16 cellular contexts compared by ENCODE assay signal in the genomic region with DNA sequence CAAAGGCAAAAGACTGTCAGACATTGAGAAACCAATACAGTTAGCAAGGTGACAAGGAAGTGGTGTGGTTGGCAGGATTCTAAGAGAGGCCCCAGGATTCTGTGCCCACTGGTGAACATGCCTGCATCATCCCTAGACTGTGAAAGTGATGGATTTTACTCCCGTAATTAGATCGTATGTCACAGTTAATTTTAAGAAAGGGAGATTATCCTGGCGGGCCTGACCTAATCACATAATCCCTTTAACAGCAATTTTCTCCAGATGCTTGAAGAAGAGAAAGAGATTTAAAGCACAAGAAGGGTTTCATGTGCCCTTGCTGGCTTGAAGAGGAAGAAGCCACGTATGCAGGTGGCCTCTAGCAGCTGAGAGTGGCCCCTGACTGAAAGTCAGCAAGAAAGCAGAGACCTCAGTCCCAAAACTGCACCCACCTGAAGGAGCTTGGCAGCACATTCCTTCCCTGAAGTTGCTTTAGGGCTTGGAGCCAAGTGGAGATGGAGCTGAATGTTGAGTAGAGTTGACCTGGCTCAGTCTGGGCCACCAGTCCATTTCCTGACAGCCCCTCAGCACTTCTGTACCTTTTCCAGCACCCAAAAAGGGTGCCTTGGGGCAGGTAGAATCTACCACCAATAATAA. TPM values are rescaled to one million over a fixed set of nuclear protein-coding genes. Genes with fewer than 3 reads are reported as not detected.
A peak's percentile ranks its signal among the peaks of the same experiment; 100 is the strongest.
DNase-seq lines count a peak whose midpoint lies in the region; ATAC-seq, FAIRE-seq and TF ChIP-seq lines count a peak whose summit lies in the region.
"Had no signal": no experiment of that assay in that cellular context is flagged by ENCODE, and none has a peak within 500 bp of the region (broad histone marks: within the 10 kb centered on the region; RNA-seq: fewer than 3 reads in every experiment).

No MANE protein-coding gene starts in this region.

- peaks cover 4% of the 10 kb centered on the region; the same call in 1 of the 2 replicates for H3K4me1 Mint-ChIP-seq in WTC11

- H3K4me3 Mint-ChIP-seq in WTC11 = no peak overlapping the region
- H3K4me3 Mint-ChIP-seq: activated B cell treated with CpG ODN at 0.5 μM for 24 hours; activated naive CD4-positive, alpha-beta T cell treated with anti-CD3 and anti-CD28 coated beads, Interleukin-2, amount 50 U/mL, for 24 hours had no signal

- DNase-seq in WTC11 (ENCODE audit: low spot score) (no peak), H54 (ENCODE audit: insufficient read length, low spot score) (no peak), activated T-cell treated with anti-CD3 and anti-CD28 coated beads for 4 hours (no peak)
- no peak for DNase-seq in activated CD4-positive, CD25-positive, alpha-beta regulatory T cell treated with anti-CD3 and anti-CD28 coated beads, Interleukin-2, amount 50 U/mL, for 72 hours
- DNase-seq: DMS153, GOT3, kidney glomerular epithelial cell had no signal

- H3K9me3 Mint-ChIP-seq in WTC11 = peaks cover 22% of the 10 kb centered on the region
- H3K9me3 Mint-ChIP-seq: activated naive CD4-positive, alpha-beta T cell treated with anti-CD3 and anti-CD28 coated beads, Interleukin-2, amount 50 U/mL, for 24 hours had no signal

- peak; percentile 19 for ATAC-seq in GM18498 (IDR thresholded peaks at IDR 0.05; ENCODE audit: unreplicated experiment)
- ATAC-seq in GM19452 (IDR thresholded peaks at IDR 0.05; ENCODE audit: unreplicated experiment) = peak; percentile 17
- peak; percentile 14 for ATAC-seq in HG03095 (IDR thresholded peaks at IDR 0.05; ENCODE audit: unreplicated experiment)
- ATAC-seq in WTC11 = peak; percentile 22
- no peak for ATAC-seq in GM18517 (IDR thresholded peaks at IDR 0.05; ENCODE audit: unreplicated experiment)

- CTCF ChIA-PET in WTC11 (lab: Charles Lee) = interaction anchor here (0.6 to 1.8 kb wide), 29 partner anchors 9 to 534 kb away, joined by 3 to 20 read pairs (median 4); partner anchors contain the start of genes CCDC150 and GTF3C3

- POLR2A ChIA-PET in WTC11 (lab: Charles Lee) = no interaction called here

- peak overlapping the region; percentile 77; the same call in 1 of the 2 replicates for H3K27ac Mint-ChIP-seq in WTC11
- H3K27ac Mint-ChIP-seq: activated B cell treated with CpG ODN at 0.5 μM for 24 hours; activated naive CD4-positive, alpha-beta T cell treated with anti-CD3 and anti-CD28 coated beads, Interleukin-2, amount 50 U/mL, for 24 hours had no signal

- no peak for TF ChIP-seq POLR2A in H54 (IDR thresholded peaks at IDR 0.05; ENCODE audit: low read depth, low read length)

- no peaks in the 10 kb centered on the region; the same call in 1 of the 2 replicates for H3K27me3 Mint-ChIP-seq in WTC11 (ENCODE audit: low read depth)
- H3K27me3 Mint-ChIP-seq: activated B cell treated with CpG ODN at 0.5 μM for 24 hours; activated naive CD4-positive, alpha-beta T cell treated with anti-CD3 and anti-CD28 coated beads, Interleukin-2, amount 50 U/mL, for 24 hours had no signal

- peaks cover 32% of the 10 kb centered on the region for H3K36me3 Mint-ChIP-seq in WTC11

- no peak for TF ChIP-seq CTCF in WTC11 (IDR thresholded peaks at IDR 0.05)

- FAIRE-seq in H54 (lab: Jason Lieb, UNC) = no peak
- FAIRE-seq: urothelium cell line had no signal

TF ChIP-seq in WTC11, 78 proteins besides CTCF, POLR2A, EP300 and RAD21 (continues in another document):
- TF ChIP-seq ZNF423 (CRISPR knock-in tag; IDR thresholded peaks at IDR 0.05) (no peak), ZNF219 (CRISPR knock-in tag; IDR thresholded peaks at IDR 0.05; ENCODE audit: borderline replicate concordance) (no peak), ATF1 (CRISPR knock-in tag; IDR thresholded peaks at IDR 0.05) (no peak), TEAD1 (CRISPR knock-in tag; IDR thresholded peaks at IDR 0.05) (no peak), PRDM15 (CRISPR knock-in tag; IDR thresholded peaks at IDR 0.05) (no peak), ELF4 (CRISPR knock-in tag; IDR thresholded peaks at IDR 0.05; ENCODE audit: low read depth) (no peak), ZMAT4 (CRISPR knock-in tag; IDR thresholded peaks at IDR 0.05) (no peak), USF2 (CRISPR knock-in tag; IDR thresholded peaks at IDR 0.05) (no peak), OVOL2 (CRISPR knock-in tag; IDR thresholded peaks at IDR 0.05; ENCODE audit: borderline replicate concordance) (no peak), ZNF263 (CRISPR knock-in tag; IDR thresholded peaks at IDR 0.05; ENCODE audit: low read depth) (no peak), NR2C2 (CRISPR knock-in tag; IDR thresholded peaks at IDR 0.05) (no peak)
- TF ChIP-seq, protein P1, sequence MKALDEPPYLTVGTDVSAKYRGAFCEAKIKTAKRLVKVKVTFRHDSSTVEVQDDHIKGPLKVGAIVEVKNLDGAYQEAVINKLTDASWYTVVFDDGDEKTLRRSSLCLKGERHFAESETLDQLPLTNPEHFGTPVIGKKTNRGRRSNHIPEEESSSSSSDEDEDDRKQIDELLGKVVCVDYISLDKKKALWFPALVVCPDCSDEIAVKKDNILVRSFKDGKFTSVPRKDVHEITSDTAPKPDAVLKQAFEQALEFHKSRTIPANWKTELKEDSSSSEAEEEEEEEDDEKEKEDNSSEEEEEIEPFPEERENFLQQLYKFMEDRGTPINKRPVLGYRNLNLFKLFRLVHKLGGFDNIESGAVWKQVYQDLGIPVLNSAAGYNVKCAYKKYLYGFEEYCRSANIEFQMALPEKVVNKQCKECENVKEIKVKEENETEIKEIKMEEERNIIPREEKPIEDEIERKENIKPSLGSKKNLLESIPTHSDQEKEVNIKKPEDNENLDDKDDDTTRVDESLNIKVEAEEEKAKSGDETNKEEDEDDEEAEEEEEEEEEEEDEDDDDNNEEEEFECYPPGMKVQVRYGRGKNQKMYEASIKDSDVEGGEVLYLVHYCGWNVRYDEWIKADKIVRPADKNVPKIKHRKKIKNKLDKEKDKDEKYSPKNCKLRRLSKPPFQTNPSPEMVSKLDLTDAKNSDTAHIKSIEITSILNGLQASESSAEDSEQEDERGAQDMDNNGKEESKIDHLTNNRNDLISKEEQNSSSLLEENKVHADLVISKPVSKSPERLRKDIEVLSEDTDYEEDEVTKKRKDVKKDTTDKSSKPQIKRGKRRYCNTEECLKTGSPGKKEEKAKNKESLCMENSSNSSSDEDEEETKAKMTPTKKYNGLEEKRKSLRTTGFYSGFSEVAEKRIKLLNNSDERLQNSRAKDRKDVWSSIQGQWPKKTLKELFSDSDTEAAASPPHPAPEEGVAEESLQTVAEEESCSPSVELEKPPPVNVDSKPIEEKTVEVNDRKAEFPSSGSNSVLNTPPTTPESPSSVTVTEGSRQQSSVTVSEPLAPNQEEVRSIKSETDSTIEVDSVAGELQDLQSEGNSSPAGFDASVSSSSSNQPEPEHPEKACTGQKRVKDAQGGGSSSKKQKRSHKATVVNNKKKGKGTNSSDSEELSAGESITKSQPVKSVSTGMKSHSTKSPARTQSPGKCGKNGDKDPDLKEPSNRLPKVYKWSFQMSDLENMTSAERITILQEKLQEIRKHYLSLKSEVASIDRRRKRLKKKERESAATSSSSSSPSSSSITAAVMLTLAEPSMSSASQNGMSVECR (CRISPR knock-in tag; IDR thresholded peaks at IDR 0.05; ENCODE audit: borderline replicate concordance) = no peak
- TF ChIP-seq, protein P2, sequence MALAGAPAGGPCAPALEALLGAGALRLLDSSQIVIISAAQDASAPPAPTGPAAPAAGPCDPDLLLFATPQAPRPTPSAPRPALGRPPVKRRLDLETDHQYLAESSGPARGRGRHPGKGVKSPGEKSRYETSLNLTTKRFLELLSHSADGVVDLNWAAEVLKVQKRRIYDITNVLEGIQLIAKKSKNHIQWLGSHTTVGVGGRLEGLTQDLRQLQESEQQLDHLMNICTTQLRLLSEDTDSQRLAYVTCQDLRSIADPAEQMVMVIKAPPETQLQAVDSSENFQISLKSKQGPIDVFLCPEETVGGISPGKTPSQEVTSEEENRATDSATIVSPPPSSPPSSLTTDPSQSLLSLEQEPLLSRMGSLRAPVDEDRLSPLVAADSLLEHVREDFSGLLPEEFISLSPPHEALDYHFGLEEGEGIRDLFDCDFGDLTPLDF (CRISPR knock-in tag; IDR thresholded peaks at IDR 0.05) = no peak

RNA-seq across cellular contexts. Expression of gene GTF3C3, which starts 49.1 kb away (rescaled TPM):
- total RNA-seq in WTC11 (2021) = 43.3 to 54.7 TPM (median 49.2 TPM) in 3 replicates

RNA-seq across cellular contexts. Expression of gene C2orf66, which starts 58.7 kb away (rescaled TPM):
- not detected in 3 replicates for total RNA-seq in WTC11 (2021)
- total RNA-seq: activated B cell treated with CpG ODN at 0.5 μM for 24 hours, HT-29, skeletal muscle tissue had no signal
